ENCODE assay signal across 20 cellular contexts in genomic region chr9:4902135-4902475, GRCh38.
DNase-seq lines count a peak whose midpoint lies in the region; ATAC-seq, FAIRE-seq and TF ChIP-seq lines count a peak whose summit lies in the region.
"Had no signal": no experiment of that assay in that cellular context is flagged by ENCODE, and none has a peak within 500 bp of the region (broad histone marks: within the 10 kb centered on the region; RNA-seq: fewer than 3 reads in every experiment).

No MANE protein-coding gene starts in this region.

- H3K4me3 ChIP-seq in GM12878 (no peak overlapping the region), HepG2 (replicated peaks in 1 of 3; ENCODE audit: insufficient read depth in 1 of 3, low read depth in 2 of 3, low read length in 3 of 3) (peak overlapping the region; percentile 23 to 64 (median 62); a peak in 5 of 6 replicates), spleen (peak overlapping the region in 1 of 8 donors; percentile 52)
- H3K4me3 ChIP-seq: breast epithelium had no signal

- no peak for DNase-seq in activated CD4-positive, alpha-beta T cell treated with anti-CD3 and anti-CD28 coated beads, Interleukin-2, amount 10 ng/mL, durations not matched to agents 7 days and 5 days
- no peak for DNase-seq in activated CD4-positive, alpha-beta T cell treated with anti-CD3 and anti-CD28 coated beads for 48 hours
- DNase-seq in GM12878 (ENCODE audit: low read depth, low spot score) (no peak), HepG2 (ENCODE audit: low spot score) (peak; percentile 35), spleen (peak; percentile 70), pons (ENCODE audit: low spot score) (no peak), NOMO-1 treated with dmso at 0.1 percent for 144 hours (lab: John Stamatoyannopoulos, UW; ENCODE audit: unreplicated experiment) (no peak)
- DNase-seq: DND-41, Kasumi-1, mammary epithelial cell, NCI-H1436, NCI-H446 treated with DMSO at 0.1 percent for 48 hours had no signal

- peaks cover 32% of the 10 kb centered on the region for H3K9me3 Mint-ChIP-seq in activated CD4-positive, alpha-beta T cell treated with anti-CD3 and anti-CD28 coated beads, Interleukin-2, amount 10 ng/mL, durations not matched to agents 7 days and 5 days

- FAIRE-seq in GM12878 (lab: Jason Lieb, UNC): no peak
- FAIRE-seq in HepG2 (lab: Jason Lieb, UNC): no peak
- FAIRE-seq: A204.1 had no signal

- RAD21 ChIA-PET in GM12878 (lab: Charles Lee; ENCODE audit: unreplicated experiment): interaction anchor here (0.6 kb wide), 1 partner anchor 52 kb away, joined by 3 read pairs; no protein-coding TSS in a partner anchor

- H3K4me3 Mint-ChIP-seq in activated CD4-positive, alpha-beta T cell treated with anti-CD3 and anti-CD28 coated beads, Interleukin-2, amount 10 ng/mL, durations not matched to agents 7 days and 5 days: no peak overlapping the region
- H3K4me3 Mint-ChIP-seq: activated naive CD8-positive, alpha-beta T cell had no signal

- peak overlapping the region; percentile 87 for H3K27ac Mint-ChIP-seq in activated CD4-positive, alpha-beta T cell treated with anti-CD3 and anti-CD28 coated beads, Interleukin-2, amount 10 ng/mL, durations not matched to agents 7 days and 5 days
- H3K27ac Mint-ChIP-seq: activated naive CD8-positive, alpha-beta T cell had no signal

- SMC1A ChIA-PET in GM12878 (lab: Charles Lee; ENCODE audit: uncharacterized antibody, unreplicated experiment): interaction anchor here (1.0 kb wide), 1 partner anchor 16 kb away, joined by 3 read pairs; no protein-coding TSS in a partner anchor

- H3K4me1 ChIP-seq in GM12878 (ENCODE audit: control insufficient read depth, insufficient read depth, low read length): 0 out of 2 replicates have a peak, but pooled peaks cover 4% of the 10 kb centered on the region
- H3K4me1 ChIP-seq in HepG2 (ENCODE audit: insufficient read depth, low read length): peaks cover 19% of the 10 kb centered on the region
- peaks cover 3 to 14% (median 6%) of the 10 kb centered on the region in 6 donors for H3K4me1 ChIP-seq in spleen
- H3K4me1 ChIP-seq: breast epithelium, gastroesophageal sphincter had no signal

- no peak overlapping the region for H3K9ac ChIP-seq in GM12878 (ENCODE audit: control insufficient read depth, insufficient read depth, low read length)
- peak overlapping the region; percentile 58 for H3K9ac ChIP-seq in HepG2 (ENCODE audit: insufficient read depth, low read depth, low read length)

- 89% methylated on average over 8 of the region's 8 CpGs for WGBS in GM12878 (ENCODE audit: insufficient coverage, insufficient replicate concordance, low lambda C conversion rate, missing lambda C conversion rate)
- WGBS in HepG2 (ENCODE audit: low lambda C conversion rate): 0% methylated on average over 1 of the region's 8 CpGs
- 81 to 95% (median 88%) methylated on average over 5 to 8 of the region's 8 CpGs for WGBS in spleen, 5 donors

- ATAC-seq in GM12878 (no peak), HepG2 (peak; percentile 96), HG03108 (IDR thresholded peaks at IDR 0.05; ENCODE audit: unreplicated experiment) (no peak)
- ATAC-seq: activated CD4-positive, CD25-positive, alpha-beta regulatory T cell treated with anti-CD3 and anti-CD28 coated beads, Interleukin-2, amount 50 U/mL, for 24 hours; gastroesophageal sphincter; Panc1 had no signal

- H4K20me1 ChIP-seq in GM12878 (ENCODE audit: control insufficient read depth, insufficient read depth): no peaks in the 10 kb centered on the region
- H4K20me1 ChIP-seq in HepG2 (ENCODE audit: insufficient read depth, low read length): no peaks in the 10 kb centered on the region

- no peaks in the 10 kb centered on the region for H3K27me3 ChIP-seq in GM12878 (replicated peaks in 1 of 2; ENCODE audit: control insufficient read depth in 2 of 2, insufficient read depth in 2 of 2, low read length in 1 of 2)
- no peaks in the 10 kb centered on the region for H3K27me3 ChIP-seq in HepG2 (ENCODE audit: control insufficient read depth in 1 of 2, insufficient read depth in 2 of 2, low read length in 2 of 2)
- no peaks in the 10 kb centered on the region for H3K27me3 ChIP-seq in spleen (replicated peaks in 1 of 7)
- H3K27me3 ChIP-seq: breast epithelium, gastroesophageal sphincter had no signal

- H2AFZ ChIP-seq in GM12878 (ENCODE audit: control insufficient read depth, low read depth, low read length): peak overlapping the region; percentile 63
- H2AFZ ChIP-seq in HepG2 (ENCODE audit: low read length): no peak overlapping the region

- TF ChIP-seq RAD21 in GM12878 (IDR thresholded peaks at IDR 0.05; ENCODE audit: insufficient read depth, low read depth, low read length) (no peak), HepG2 (CRISPR knock-in tag; IDR thresholded peaks at IDR 0.05) (no peak)

- BruUV-seq in GM12878 (replicated peaks; lab: Mats Ljungman, UMichigan) (no TSS peak), HepG2 (replicated peaks; lab: Mats Ljungman, UMichigan) (no TSS peak)

- H3K9me3 ChIP-seq in GM12878 (replicated peaks; ENCODE audit: control insufficient read depth, insufficient read depth, low read length): no peaks in the 10 kb centered on the region
- H3K9me3 ChIP-seq in HepG2 (ENCODE audit: low read length): no peaks in the 10 kb centered on the region
- peaks cover 0 to 35% (median 28%) of the 10 kb centered on the region in 8 donors for H3K9me3 ChIP-seq in spleen

- H3K36me3 ChIP-seq in GM12878 (ENCODE audit: control insufficient read depth in 2 of 2, insufficient read depth in 2 of 2, low read length in 1 of 2) (no peaks in the 10 kb centered on the region), HepG2 (replicated peaks in 1 of 2; ENCODE audit: control insufficient read depth in 1 of 2, insufficient read depth in 2 of 2, low read length in 2 of 2) (no peaks in the 10 kb centered on the region), spleen (no peaks in the 10 kb centered on the region)
- H3K36me3 ChIP-seq: breast epithelium, gastroesophageal sphincter had no signal

- TF ChIP-seq CTCF in GM12878 (IDR thresholded peaks at IDR 0.05 in 2 of 3, conservative IDR thresholded peaks at IDR 0.05 in 1 of 3; ENCODE audit: control insufficient read depth in 2 of 3, extremely low read depth in 1 of 3, insufficient read depth in 1 of 3, low read depth in 3 of 3, low read length in 3 of 3) (no peak), HepG2 (CRISPR knock-in tag; IDR thresholded peaks at IDR 0.05) (no peak), spleen (IDR thresholded peaks at IDR 0.05 in 8 of 11, conservative IDR thresholded peaks at IDR 0.05 in 3 of 11) (no peak)

- H3K36me3 Mint-ChIP-seq in activated CD4-positive, alpha-beta T cell treated with anti-CD3 and anti-CD28 coated beads, Interleukin-2, amount 10 ng/mL, durations not matched to agents 7 days and 5 days (ENCODE audit: low read depth): peaks cover 36% of the 10 kb centered on the region

- in situ Hi-C loops in GM12878 (cut with MboI): no loop called here
- in situ Hi-C loops in HepG2 (cut with HindIII; ENCODE audit: extremely low pct_ligation_motif_present, low pct_unique_long_range_greater_than_20kb): no loop called here

- no peak for TF ChIP-seq POLR2A in GM12878 (IDR thresholded peaks at IDR 0.05; ENCODE audit: low read depth, low read length)
- no peak for TF ChIP-seq POLR2A in HepG2 (IDR thresholded peaks at IDR 0.05; ENCODE audit: insufficient read depth in 1 of 2, low read depth in 2 of 2, low read length in 2 of 2)
- TF ChIP-seq POLR2A in spleen (IDR thresholded peaks at IDR 0.05): no peak

- no peaks in the 10 kb centered on the region for H3K27me3 Mint-ChIP-seq in activated CD4-positive, alpha-beta T cell treated with anti-CD3 and anti-CD28 coated beads, Interleukin-2, amount 10 ng/mL, durations not matched to agents 7 days and 5 days
- H3K27me3 Mint-ChIP-seq: activated naive CD8-positive, alpha-beta T cell; CD4-positive, CD25-positive, alpha-beta regulatory T cell had no signal

- no peak for TF ChIP-seq EP300 in GM12878 (IDR thresholded peaks at IDR 0.05; ENCODE audit: borderline replicate concordance in 1 of 2, control insufficient read depth in 1 of 2, low read depth in 2 of 2, low read length in 2 of 2)
- no peak for TF ChIP-seq EP300 in HepG2 (IDR thresholded peaks at IDR 0.05; ENCODE audit: low read depth in 2 of 2, low read length in 2 of 2)
- TF ChIP-seq EP300 in HepG2 (CRISPR knock-in tag; IDR thresholded peaks at IDR 0.05; ENCODE audit: borderline replicate concordance): no peak

- H3K4me1 Mint-ChIP-seq in activated CD4-positive, alpha-beta T cell treated with anti-CD3 and anti-CD28 coated beads, Interleukin-2, amount 10 ng/mL, durations not matched to agents 7 days and 5 days: peaks cover 17% of the 10 kb centered on the region

- H3K27ac ChIP-seq in GM12878 (ENCODE audit: control insufficient read depth, insufficient read depth) (no peak overlapping the region), HepG2 (ENCODE audit: extremely low read length, insufficient read depth, low read length) (peak overlapping the region; percentile 54), spleen (peak overlapping the region in 6 of 8 donors; percentile 32 to 82 (median 70))
- H3K27ac ChIP-seq: breast epithelium, gastroesophageal sphincter had no signal

- POLR2A ChIA-PET in activated CD4-positive, alpha-beta T cell treated with anti-CD3 and anti-CD28 coated beads, Interleukin-2, amount 10 ng/mL, durations not matched to agents 7 days and 5 days (lab: Charles Lee): no interaction called here
- POLR2A ChIA-PET in GM12878 (lab: Charles Lee) (no interaction called here), HepG2 (lab: Yijun Ruan, JAX) (interaction anchor here (0.7 to 2.8 kb wide), 6 partner anchors 44 to 161 kb away, joined by 3 to 14 read pairs (median 8); partner anchors contain the start of genes AK3, JAK2 and RCL1)

- H3K79me2 ChIP-seq in GM12878 (ENCODE audit: control insufficient read depth, insufficient read depth, low read length) (no peaks in the 10 kb centered on the region), HepG2 (ENCODE audit: insufficient read depth, low read length) (no peaks in the 10 kb centered on the region)

- CTCF ChIA-PET in activated CD4-positive, alpha-beta T cell treated with anti-CD3 and anti-CD28 coated beads, Interleukin-2, amount 10 ng/mL, durations not matched to agents 7 days and 5 days (lab: Charles Lee): interaction anchor here (0.8 to 1.5 kb wide), 3 partner anchors 8 to 162 kb away, joined by 3 to 4 read pairs (median 3); no protein-coding TSS in a partner anchor
- CTCF ChIA-PET in GM12878 (lab: Yijun Ruan, JAX) (interaction anchor here (1.3 kb wide), 1 partner anchor 139 kb away, joined by 3 read pairs; no protein-coding TSS in a partner anchor), HepG2 (lab: Yijun Ruan, JAX; ENCODE audit: low intra/inter-chr PET ratio, low total read pairs) (no interaction called here)

- intact Hi-C loops in GM12878 (cut with micrococcal nuclease; ENCODE audit: unreplicated experiment) (no loop called here), HepG2 (cut with micrococcal nuclease; ENCODE audit: unreplicated experiment) (loop anchor here (5.0 kb wide), 1 partner anchor 40 kb away; no protein-coding TSS in a partner anchor), spleen (cut with DNase I; ENCODE audit: low total_unique reads) (no loop called here)

- H3K4me2 ChIP-seq in GM12878 (ENCODE audit: control insufficient read depth, insufficient read depth) (peak overlapping the region; percentile 48; the same call in 1 of the 2 replicates), HepG2 (ENCODE audit: low read depth, low read length) (peak overlapping the region; percentile 93)

TF ChIP-seq in HepG2, 621 proteins besides CTCF, POLR2A, EP300 and RAD21 (continues in another document):
- TF ChIP-seq MIER2 (CRISPR knock-in tag; IDR thresholded peaks at IDR 0.05): 0 out of 2 replicates have a peak, but pooled peaks have one; percentile 8
- 0 out of 2 replicates have a peak, but pooled peaks have one; percentile 2 for TF ChIP-seq SALL1 (CRISPR knock-in tag; IDR thresholded peaks at IDR 0.05)

Comparison
In these comparisons a context has a peak if more than half of its experiments do, and no peak if none do; other contexts are left out.
1. DNase-seq: peak in HepG2 (single experiment) and spleen (single experiment); none in activated CD4-positive, alpha-beta T cell treated with anti-CD3 and anti-CD28 coated beads, Interleukin-2, amount 10 ng/mL, durations not matched to agents 7 days and 5 days (single experiment), activated CD4-positive, alpha-beta T cell treated with anti-CD3 and anti-CD28 coated beads for 48 hours (single experiment), GM12878 (single experiment), pons (single experiment) and NOMO-1 treated with dmso at 0.1 percent for 144 hours (single experiment).